ENCODE assay signal across 21 cellular contexts in genomic region chr13:44609137-44609536, GRCh38.
"Had no signal": no experiment of that assay in that cellular context is flagged by ENCODE, and none has a peak within 500 bp of the region (broad histone marks: within the 10 kb centered on the region; RNA-seq: fewer than 3 reads in every experiment).

No MANE protein-coding gene starts in this region.

- H3K4me1 ChIP-seq: esophagus squamous epithelium, gastroesophageal sphincter, left ventricle myocardium inferior, lower lobe of right lung, psoas muscle, spleen, stomach, transverse colon had no signal

- H3K27ac ChIP-seq: esophagus squamous epithelium, gastroesophageal sphincter, left ventricle myocardium inferior, lower lobe of right lung, neutrophil, psoas muscle, spleen, stomach, thoracic aorta, transverse colon had no signal

- H3K9me3 ChIP-seq: neutrophil, psoas muscle, transverse colon had no signal

- H3K36me3 ChIP-seq: esophagus squamous epithelium, gastroesophageal sphincter, left ventricle myocardium inferior, lower lobe of right lung, neutrophil, spleen, stomach, thoracic aorta, transverse colon had no signal

- FAIRE-seq: colon, kidney had no signal

- ATAC-seq: effector memory CD8-positive, alpha-beta T cell; gastroesophageal sphincter; left cardiac atrium; lower lobe of right lung; naive thymus-derived CD8-positive, alpha-beta T cell; psoas muscle; sciatic nerve had no signal

- H3K27me3 ChIP-seq: esophagus squamous epithelium, gastroesophageal sphincter, neutrophil, stomach, transverse colon had no signal

- H3K4me3 ChIP-seq: esophagus squamous epithelium, gastroesophageal sphincter, left ventricle myocardium inferior, lower lobe of right lung, psoas muscle, spleen, stomach, thoracic aorta, transverse colon had no signal

- DNase-seq: effector memory CD8-positive, alpha-beta T cell; esophagus squamous epithelium; foreskin fibroblast; glutamatergic neuron; kidney; left cardiac atrium; left ventricle myocardium inferior; lower lobe of right lung; naive thymus-derived CD8-positive, alpha-beta T cell; psoas muscle; retina; spleen; stimulated activated naive CD4-positive, alpha-beta T cell; stomach; substantia nigra; transverse colon had no signal
